Comparison of ENCODE assay signal across 10 cellular contexts in the genomic region with DNA sequence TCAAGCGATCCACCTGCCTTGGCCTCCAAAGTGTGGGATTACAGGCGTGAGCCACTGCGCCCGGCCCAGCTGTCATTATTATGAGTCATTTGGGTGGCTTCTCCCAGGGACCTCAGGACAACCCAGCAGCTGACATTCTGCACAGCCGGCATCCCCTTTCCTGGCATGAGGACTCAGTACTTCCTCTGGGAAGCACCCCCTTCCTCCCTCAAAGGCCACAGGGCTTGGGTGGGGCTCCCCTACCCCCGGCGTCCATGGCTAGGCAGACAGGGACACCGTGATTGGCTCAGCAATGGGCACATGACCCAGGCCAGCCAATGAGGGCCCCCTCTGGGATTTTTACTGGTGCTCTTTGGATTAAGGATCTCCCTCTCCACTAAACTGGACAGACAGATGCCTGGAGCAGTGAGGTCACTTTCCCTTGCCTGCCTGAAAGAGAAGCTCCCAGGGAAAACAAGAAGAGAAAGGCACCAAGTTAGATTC. TPM values are rescaled to one million over a fixed set of nuclear protein-coding genes. Genes with fewer than 3 reads are reported as not detected.
DNase-seq lines count a peak whose midpoint lies in the region; ATAC-seq, FAIRE-seq and TF ChIP-seq lines count a peak whose summit lies in the region.
"Had no signal": no experiment of that assay in that cellular context is flagged by ENCODE, and none has a peak within 500 bp of the region (broad histone marks: within the 10 kb centered on the region; RNA-seq: fewer than 3 reads in every experiment).

No MANE protein-coding gene starts in this region.

- H3K4me3 Mint-ChIP-seq in activated CD4-positive, alpha-beta memory T cell treated with anti-CD3 and anti-CD28 coated beads, Interleukin-2, amount 10 ng/mL, durations not matched to agents 7 days and 5 days, result no peak overlapping the region

- no peak overlapping the region for H2AFZ ChIP-seq in H1 (ENCODE audit: low read length)

- POLR2A ChIA-PET in H1 (lab: Charles Lee; ENCODE audit: partially characterized antibody), result interaction anchor here (1.3 to 2.3 kb wide), 3 partner anchors 12 to 49 kb away, joined by 3 to 7 read pairs (median 3); no protein-coding TSS in a partner anchor
- POLR2A ChIA-PET in activated CD4-positive, alpha-beta memory T cell treated with anti-CD3 and anti-CD28 coated beads, Interleukin-2, amount 10 ng/mL, durations not matched to agents 7 days and 5 days (lab: Charles Lee), result no interaction called here

- no peaks in the 10 kb centered on the region; the same call in 1 of the 2 replicates for H3K79me1 ChIP-seq in H1 (ENCODE audit: low read depth, low read length)

- H3K4me3 ChIP-seq in BLaER1 (no peak overlapping the region), H1 (ENCODE audit: extremely low read depth in 1 of 4, insufficient read depth in 2 of 4, low read depth in 3 of 4, low read length in 4 of 4) (no peak overlapping the region), muscle layer of duodenum (ENCODE audit: low read depth in 1 of 2, low read length in 2 of 2) (peak overlapping the region in 1 of 2 donors; percentile 5)

- 92% methylated on average over 7 of the region's 8 CpGs; no CpG with 5 or more reads in 1 of the 2 experiments for WGBS in H1 (ENCODE audit: extremely low coverage in 1 of 2, insufficient coverage in 1 of 2, insufficient read length in 1 of 2, insufficient replicate concordance in 2 of 2, low coverage in 1 of 2, low lambda C conversion rate in 2 of 2, missing lambda C conversion rate in 1 of 2), 2 experiments

- no peaks in the 10 kb centered on the region; the same call in 1 of the 2 replicates for H3K23me2 ChIP-seq in H1 (ENCODE audit: low read depth, low read length)

- no peaks in the 10 kb centered on the region for H3K36me3 Mint-ChIP-seq in activated CD4-positive, alpha-beta memory T cell treated with anti-CD3 and anti-CD28 coated beads, Interleukin-2, amount 10 ng/mL, durations not matched to agents 7 days and 5 days (ENCODE audit: low read depth)

- H3K27me3 ChIP-seq in BLaER1 (no peaks in the 10 kb centered on the region), H1 (replicated peaks in 1 of 4; ENCODE audit: control insufficient read depth in 3 of 4, extremely low read depth in 1 of 4, insufficient read depth in 3 of 4, low read length in 3 of 4) (no peaks in the 10 kb centered on the region), muscle layer of duodenum (ENCODE audit: low read depth, low read length) (no peaks in the 10 kb centered on the region)

- peak overlapping the region; percentile 99 for H3K4me2 ChIP-seq in BLaER1
- no peak overlapping the region for H3K4me2 ChIP-seq in H1 (ENCODE audit: insufficient read depth in 1 of 2, low read depth in 2 of 2, low read length in 2 of 2)
- H3K4me2 ChIP-seq: KMS-11 had no signal

- H4K91ac ChIP-seq in H1 (replicated peaks; ENCODE audit: insufficient read length, low read length), result no peak overlapping the region

- DNase-seq in NCI-H82 (lab: John Stamatoyannopoulos, UW), result peak; percentile 73
- peak in 1 of 2 experiments; percentile 59 for DNase-seq in H1 (ENCODE audit: low read depth in 1 of 2, low spot score in 2 of 2)
- no peak for DNase-seq in stimulated activated CD4-positive, alpha-beta T cell treated with anti-CD3 and anti-CD28 coated beads, Interleukin-4, amount 100 ng/mL, for 1 hour
- no peak for DNase-seq in activated CD4-positive, alpha-beta memory T cell treated with anti-CD3 and anti-CD28 coated beads, Interleukin-2, amount 10 ng/mL, durations not matched to agents 7 days and 5 days
- DNase-seq in NCI-H526 treated with DMSO at 0.1 percent for 48 hours (lab: John Stamatoyannopoulos, UW), result no peak
- DNase-seq: amygdala had no signal

- H3K79me2 ChIP-seq in H1 (ENCODE audit: control insufficient read depth in 1 of 2, insufficient read depth in 2 of 2, low read length in 2 of 2), result no peaks in the 10 kb centered on the region

- no peak overlapping the region for H2BK5ac ChIP-seq in H1 (ENCODE audit: low read depth, low read length)

- H4K20me1 ChIP-seq in BLaER1 (no peaks in the 10 kb centered on the region), H1 (replicated peaks in 1 of 2; ENCODE audit: control insufficient read depth in 1 of 2, insufficient read depth in 2 of 2, low read length in 2 of 2) (peaks cover 0 to 2% of the 10 kb centered on the region in 2 experiments)

- no peak overlapping the region for H2BK12ac ChIP-seq in H1 (ENCODE audit: low read depth, low read length)

- no peak for TF ChIP-seq CTCF in H1 (IDR thresholded peaks at IDR 0.05; ENCODE audit: control extremely low read depth in 1 of 3, insufficient read depth in 1 of 3, low read depth in 1 of 3, low read length in 3 of 3)

- no peaks in the 10 kb centered on the region for H3K9me3 ChIP-seq in BLaER1
- no peaks in the 10 kb centered on the region for H3K9me3 ChIP-seq in H1 (ENCODE audit: insufficient read depth in 2 of 2, low read depth in 1 of 2, low read length in 1 of 2)
- H3K9me3 ChIP-seq in muscle layer of duodenum (ENCODE audit: control insufficient read depth in 1 of 2, low read length in 2 of 2), result no peaks in the 10 kb centered on the region

- no peak overlapping the region for H2BK120ac ChIP-seq in H1 (replicated peaks; ENCODE audit: low read depth, low read length)

- H3K9me3 Mint-ChIP-seq in activated CD4-positive, alpha-beta memory T cell treated with anti-CD3 and anti-CD28 coated beads, Interleukin-2, amount 10 ng/mL, durations not matched to agents 7 days and 5 days, result no peaks in the 10 kb centered on the region

- peaks cover 9% of the 10 kb centered on the region for H3K4me1 Mint-ChIP-seq in activated CD4-positive, alpha-beta memory T cell treated with anti-CD3 and anti-CD28 coated beads, Interleukin-2, amount 10 ng/mL, durations not matched to agents 7 days and 5 days

- no peak for ATAC-seq in GM21360 (IDR thresholded peaks at IDR 0.05; ENCODE audit: unreplicated experiment)

- H3K4ac ChIP-seq in H1 (replicated peaks; ENCODE audit: insufficient read length, low read depth, low read length), result no peak overlapping the region

- no peak overlapping the region for H3K23ac ChIP-seq in H1 (ENCODE audit: insufficient read length)

- TF ChIP-seq RAD21 in H1 (IDR thresholded peaks at IDR 0.05 in 1 of 2, conservative IDR thresholded peaks at IDR 0.05 in 1 of 2; ENCODE audit: low read depth in 2 of 2, low read length in 2 of 2), result no peak

- H3K36me3 ChIP-seq in BLaER1, result peaks cover 33% of the 10 kb centered on the region
- H3K36me3 ChIP-seq in H1 (ENCODE audit: control insufficient read depth in 2 of 4, insufficient read depth in 4 of 4, low read length in 3 of 4), result peaks cover 2 to 27% (median 10%) of the 10 kb centered on the region in 4 experiments; a peak in 6 of 8 replicates
- peaks cover 0 to 28% of the 10 kb centered on the region in 2 donors for H3K36me3 ChIP-seq in muscle layer of duodenum (ENCODE audit: control insufficient read depth in 1 of 2, insufficient read depth in 2 of 2, low read length in 2 of 2)

- no peak overlapping the region for H2BK20ac ChIP-seq in H1 (ENCODE audit: low read length)

- no peak overlapping the region for H3K27ac Mint-ChIP-seq in activated CD4-positive, alpha-beta memory T cell treated with anti-CD3 and anti-CD28 coated beads, Interleukin-2, amount 10 ng/mL, durations not matched to agents 7 days and 5 days

- no peak overlapping the region for H3K18ac ChIP-seq in H1 (ENCODE audit: extremely low read depth, low read length)

- no peak overlapping the region for H2AK5ac ChIP-seq in H1 (ENCODE audit: low read depth, low read length)

- H3K56ac ChIP-seq in H1 (replicated peaks; ENCODE audit: insufficient read length, low read depth, low read length), result no peak overlapping the region

- no peak overlapping the region for H3K14ac ChIP-seq in H1 (ENCODE audit: insufficient read length)

- H2BK15ac ChIP-seq in H1 (ENCODE audit: low read length), result no peak overlapping the region

- H4K5ac ChIP-seq in H1 (ENCODE audit: insufficient read length, low read depth, low read length), result no peak overlapping the region

- H3K27ac ChIP-seq in BLaER1 (peak overlapping the region; percentile 92), H1 (ENCODE audit: low read depth, low read length) (no peak overlapping the region), muscle layer of duodenum (ENCODE audit: low read length) (peak overlapping the region; percentile 40)
- H3K27ac ChIP-seq: KMS-11 had no signal

- H3K9ac ChIP-seq in BLaER1 (no peak overlapping the region), H1 (replicated peaks in 1 of 4; ENCODE audit: extremely low read depth in 1 of 4, low read depth in 3 of 4, low read length in 3 of 4) (no peak overlapping the region)
- H3K9ac ChIP-seq: KMS-11 had no signal

- H4K8ac ChIP-seq in H1 (ENCODE audit: extremely low read depth, insufficient read depth, low read length), result no peak overlapping the region

- CTCF ChIA-PET in H1 (lab: Charles Lee; ENCODE audit: partially characterized antibody), result interaction anchor here (0.6 to 1.9 kb wide), 9 partner anchors 8 to 69 kb away, joined by 3 to 6 read pairs (median 4); no protein-coding TSS in a partner anchor
- CTCF ChIA-PET in activated CD4-positive, alpha-beta memory T cell treated with anti-CD3 and anti-CD28 coated beads, Interleukin-2, amount 10 ng/mL, durations not matched to agents 7 days and 5 days (lab: Charles Lee), result no interaction called here

- H3K4me1 ChIP-seq in BLaER1 (peaks cover 89% of the 10 kb centered on the region), H1 (replicated peaks in 1 of 4; ENCODE audit: control insufficient read depth in 3 of 4, insufficient read depth in 4 of 4, low read length in 3 of 4) (peaks cover 0 to 1% (median 0%) of the 10 kb centered on the region in 4 experiments; a peak in 2 of 7 replicates), muscle layer of duodenum (ENCODE audit: control insufficient read depth in 1 of 2, insufficient read depth in 2 of 2, low read length in 2 of 2) (peaks cover 7 to 87% of the 10 kb centered on the region in 2 donors)

- TF ChIP-seq POLR2A in H1 (IDR thresholded peaks at IDR 0.05; ENCODE audit: control extremely low read depth in 1 of 2, low read depth in 2 of 2, low read length in 2 of 2), result no peak

- no peak for TF ChIP-seq EP300 in H1 (IDR thresholded peaks at IDR 0.05; ENCODE audit: borderline replicate concordance in 1 of 2, low read depth in 2 of 2, low read length in 2 of 2)

- H3K27me3 Mint-ChIP-seq in activated CD4-positive, alpha-beta memory T cell treated with anti-CD3 and anti-CD28 coated beads, Interleukin-2, amount 10 ng/mL, durations not matched to agents 7 days and 5 days, result peaks cover 8% of the 10 kb centered on the region

- FAIRE-seq in H1 (lab: Jason Lieb, UNC), result no peak

RNA-seq across cellular contexts. Expression of a gene that starts 6.0 kb away (rescaled TPM):
- 42.3 and 47.9 TPM in 2 replicates for total RNA-seq in H1 (2021; fragmentation: NEBNext Ultra II Directional; extraction: Animal tissue kit (Norgen Biotek cat#: 25700))
- 25.2 and 47.7 TPM in 2 replicates for polyA plus RNA-seq in H1 (2011; rRNA removed)
- 24.1 TPM for polyA plus RNA-seq in H1 (2011; cell fraction: cytosol; rRNA removed)
- polyA plus RNA-seq in H1 (2011; cell fraction: nucleus; rRNA removed), result 55.1 TPM
- polyA plus RNA-seq in H1 (2012, experiment 1 of 2), result 34.1 to 57.3 TPM (median 50.6 TPM) in 4 replicates
- 34.0 TPM for polyA plus RNA-seq in H1 (2012, experiment 2 of 2)
- polyA plus RNA-seq in H1 (2013, experiment 1 of 2), result 37.5 TPM
- polyA plus RNA-seq in H1 (2013, experiment 2 of 2), result 34.5 TPM
- polyA minus RNA-seq in H1 (2011; rRNA and poly(A)+ RNA removed), result 24.9 and 27.1 TPM in 2 replicates
- 28.5 TPM for polyA minus RNA-seq in H1 (2011; cell fraction: cytosol; rRNA and poly(A)+ RNA removed)
- 28.7 TPM for polyA minus RNA-seq in H1 (2011; cell fraction: nucleus; rRNA and poly(A)+ RNA removed)
- 1 to 10 TPM; 2.3 to 2.8 TPM for total RNA-seq in activated CD4-positive, alpha-beta memory T cell treated with anti-CD3 and anti-CD28 coated beads, Interleukin-2, amount 10 ng/mL, durations not matched to agents 7 days and 5 days

RNA-seq across cellular contexts. Expression of a gene that starts 35.7 kb away (rescaled TPM):
- total RNA-seq in H1 (2021; fragmentation: NEBNext Ultra II Directional; extraction: Animal tissue kit (Norgen Biotek cat#: 25700)), result 42.4 and 49.9 TPM in 2 replicates
- polyA plus RNA-seq in H1 (2011; rRNA removed), result 17.7 and 18.0 TPM in 2 replicates
- 22.5 TPM for polyA plus RNA-seq in H1 (2011; cell fraction: cytosol; rRNA removed)
- polyA plus RNA-seq in H1 (2011; cell fraction: nucleus; rRNA removed), result 21.0 TPM
- polyA plus RNA-seq in H1 (2012, experiment 1 of 2), result 27.9 to 43.1 TPM (median 35.3 TPM) in 4 replicates
- 23.8 TPM for polyA plus RNA-seq in H1 (2012, experiment 2 of 2)
- polyA plus RNA-seq in H1 (2013, experiment 1 of 2), result 17.6 TPM
- polyA plus RNA-seq in H1 (2013, experiment 2 of 2), result 17.8 TPM
- polyA minus RNA-seq in H1 (2011; rRNA and poly(A)+ RNA removed), result 51.5 and 68.2 TPM in 2 replicates
- polyA minus RNA-seq in H1 (2011; cell fraction: cytosol; rRNA and poly(A)+ RNA removed), result 66.6 TPM
- 18.5 TPM for polyA minus RNA-seq in H1 (2011; cell fraction: nucleus; rRNA and poly(A)+ RNA removed)
- 10 to 100 TPM; 68.2 to 72.1 TPM for total RNA-seq in activated CD4-positive, alpha-beta memory T cell treated with anti-CD3 and anti-CD28 coated beads, Interleukin-2, amount 10 ng/mL, durations not matched to agents 7 days and 5 days

RNA-seq across cellular contexts. Expression of a gene that starts 48.1 kb away (rescaled TPM):
- total RNA-seq in H1 (2021; fragmentation: NEBNext Ultra II Directional; extraction: Animal tissue kit (Norgen Biotek cat#: 25700)), result not detected in 2 replicates
- polyA plus RNA-seq in H1 (2011; rRNA removed), result not detected in 2 replicates
- not detected for polyA plus RNA-seq in H1 (2011; cell fraction: cytosol; rRNA removed)
- not detected for polyA plus RNA-seq in H1 (2011; cell fraction: nucleus; rRNA removed)
- not detected in 4 replicates for polyA plus RNA-seq in H1 (2012, experiment 1 of 2)
- not detected for polyA plus RNA-seq in H1 (2012, experiment 2 of 2)
- not detected for polyA plus RNA-seq in H1 (2013, experiment 1 of 2)
- not detected for polyA plus RNA-seq in H1 (2013, experiment 2 of 2)
- polyA minus RNA-seq in H1 (2011; rRNA and poly(A)+ RNA removed), result not detected in 2 replicates
- not detected for polyA minus RNA-seq in H1 (2011; cell fraction: cytosol; rRNA and poly(A)+ RNA removed)
- not detected for polyA minus RNA-seq in H1 (2011; cell fraction: nucleus; rRNA and poly(A)+ RNA removed)
- not detected for total RNA-seq in activated CD4-positive, alpha-beta memory T cell treated with anti-CD3 and anti-CD28 coated beads, Interleukin-2, amount 10 ng/mL, durations not matched to agents 7 days and 5 days

Comparison
In these comparisons a context has a peak if more than half of its experiments do, and no peak if none do; other contexts are left out.
1. RNA of a gene that starts 6.0 kb away (total RNA-seq): 42.3 to 47.9 TPM in H1; 2.3 to 2.8 TPM in activated CD4-positive, alpha-beta memory T cell treated with anti-CD3 and anti-CD28 coated beads, Interleukin-2, amount 10 ng/mL, durations not matched to agents 7 days and 5 days; every median in the first group is over 10 times any median in the second.